In genomic region chr16:8935989-8936388, GRCh38 we compare ENCODE assay signal across 9 cellular contexts. TPM values are rescaled to one million over a fixed set of nuclear protein-coding genes. Genes with fewer than 3 reads are reported as not detected.
A peak's percentile ranks its signal among the peaks of the same experiment; 100 is the strongest.
DNase-seq lines count a peak whose midpoint lies in the region; ATAC-seq, FAIRE-seq and TF ChIP-seq lines count a peak whose summit lies in the region.
"Had no signal": no experiment of that assay in that cellular context is flagged by ENCODE, and none has a peak within 500 bp of the region (broad histone marks: within the 10 kb centered on the region; RNA-seq: fewer than 3 reads in every experiment).

No MANE protein-coding gene starts in this region.

- TF ChIP-seq POLR2A in GM12892 (IDR thresholded peaks at IDR 0.05; ENCODE audit: low read depth, low read length), result no peak
- no peak for TF ChIP-seq POLR2A in esophagus squamous epithelium (IDR thresholded peaks at IDR 0.05)

- no peak for FAIRE-seq in GM12892 (lab: Jason Lieb, UNC)

- H3K4me3 ChIP-seq in choroid plexus epithelial cell (ENCODE audit: low read depth, low read length) (no peak overlapping the region), esophagus squamous epithelium (no peak overlapping the region)

- no peaks in the 10 kb centered on the region for H3K36me3 ChIP-seq in esophagus squamous epithelium

- in situ Hi-C loops in ACHN (cut with HindIII; ENCODE audit: low pct_ligation_motif_present, low pct_unique_long_range_greater_than_20kb, low sequenced_read_pairs), result no loop called here

- no peaks in the 10 kb centered on the region for H3K9me3 ChIP-seq in esophagus squamous epithelium

- TF ChIP-seq CTCF in choroid plexus epithelial cell (conservative IDR thresholded peaks at IDR 0.05; ENCODE audit: low read depth, low read length), result peak; percentile 43
- TF ChIP-seq CTCF in esophagus squamous epithelium (IDR thresholded peaks at IDR 0.05), result peak in 1 of 6 experiments; percentile 0

- peak; percentile 7 for ATAC-seq in GM18858 (IDR thresholded peaks at IDR 0.05; ENCODE audit: unreplicated experiment)
- peak; percentile 29 for ATAC-seq in HG03159 (IDR thresholded peaks at IDR 0.05; ENCODE audit: unreplicated experiment)

- DNase-seq in ACHN (peak; percentile 14), choroid plexus epithelial cell (ENCODE audit: low read depth) (peak; percentile 13), foreskin melanocyte (no peak), GM12892 (ENCODE audit: insufficient read length) (no peak), esophagus squamous epithelium (lab: John Stamatoyannopoulos, UW) (no peak)
- no peak for DNase-seq in stimulated activated naive CD4-positive, alpha-beta T cell treated with Interleukin-2 at 50 U/mL for 16 hours (lab: John Stamatoyannopoulos, UW)

- no peaks in the 10 kb centered on the region for H3K27me3 ChIP-seq in esophagus squamous epithelium

- intact Hi-C loops in esophagus squamous epithelium (cut with DNase I), result no loop called here

- H3K27ac ChIP-seq in esophagus squamous epithelium, result no peak overlapping the region

- H3K4me1 ChIP-seq in esophagus squamous epithelium, result peaks cover 0 to 77% (median 6%) of the 10 kb centered on the region in 3 donors

- 81 to 90% methylated on average over 5 to 9 of the region's 9 CpGs for WGBS in esophagus squamous epithelium, 2 donors

RNA-seq across cellular contexts. Expression of gene USP7, which starts 27.7 kb away (rescaled TPM):
- 74.4 TPM for polyA plus RNA-seq in GM12892 (2012; ENCODE audit: missing spikeins)
- 100 to 1,000 TPM in 2 of 4 donors, 10 to 100 TPM in 2; 62.5 to 109 (median 89.1) TPM for total RNA-seq in esophagus squamous epithelium

RNA-seq across cellular contexts. Expression of gene LITAFD, which starts 53.8 kb away (rescaled TPM):
- polyA plus RNA-seq in GM12892 (2012; ENCODE audit: missing spikeins), result 0.28 TPM
- not detected for total RNA-seq in esophagus squamous epithelium
- polyA plus RNA-seq: esophagus had no signal

Comparison
In these comparisons a context has a peak if more than half of its experiments do, and no peak if none do; other contexts are left out.
1. DNase-seq: peak in ACHN (single experiment) and choroid plexus epithelial cell (single experiment); none in foreskin melanocyte (single experiment), GM12892 (single experiment), stimulated activated naive CD4-positive, alpha-beta T cell treated with Interleukin-2 at 50 U/mL for 16 hours (single experiment) and esophagus squamous epithelium (single experiment).